ENCODE assay signal across 9 cellular contexts in the genomic region with DNA sequence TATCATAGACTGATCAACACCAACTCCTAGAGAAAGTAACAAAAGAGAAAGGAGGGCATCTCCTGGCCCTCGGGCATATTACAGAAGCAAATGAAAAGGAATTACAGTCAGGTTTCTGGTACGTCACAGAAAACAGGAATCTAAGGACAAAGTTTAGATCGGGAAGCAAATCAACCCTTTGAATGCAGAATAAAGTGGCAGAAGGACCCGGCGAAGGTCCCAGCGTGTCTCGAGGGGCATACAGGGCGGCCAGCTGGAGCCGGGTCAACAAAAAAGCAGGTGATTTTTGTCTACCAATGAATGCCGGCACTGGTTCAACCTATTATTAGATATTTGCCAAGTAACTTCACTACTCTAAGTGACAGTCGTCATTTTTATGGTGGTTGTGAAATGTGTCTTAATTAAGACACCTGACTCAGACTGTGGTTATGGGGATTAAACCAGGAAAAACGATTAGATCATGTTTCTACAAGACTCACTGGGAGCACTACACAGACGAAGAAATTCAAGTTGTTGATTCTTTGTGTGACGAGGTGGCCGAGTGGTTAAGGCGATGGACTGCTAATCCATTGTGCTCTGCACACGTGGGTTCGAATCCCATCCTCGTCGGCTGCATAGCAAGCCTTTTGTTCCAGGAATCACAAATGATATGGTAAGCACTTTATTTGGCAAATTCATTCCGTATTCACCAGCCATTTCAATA. TPM values are rescaled to one million over a fixed set of nuclear protein-coding genes. Genes with fewer than 3 reads are reported as not detected.
DNase-seq lines count a peak whose midpoint lies in the region; ATAC-seq and TF ChIP-seq lines count a peak whose summit lies in the region.
"Had no signal": no experiment of that assay in that cellular context is flagged by ENCODE, and none has a peak within 500 bp of the region (broad histone marks: within the 10 kb centered on the region; RNA-seq: fewer than 3 reads in every experiment).

No MANE protein-coding gene starts in this region.

- no peak for TF ChIP-seq CTCF in H9 (conservative IDR thresholded peaks at IDR 0.05)

- H3K27me3 Mint-ChIP-seq in H9 (ENCODE audit: low read depth) = peaks cover 86% of the 10 kb centered on the region
- H3K27me3 Mint-ChIP-seq in T-helper 17 cell = peaks cover 92% of the 10 kb centered on the region

- H3K4ac ChIP-seq in H9 (ENCODE audit: low read depth, low read length) = no peak overlapping the region

- no peak overlapping the region for H4K91ac ChIP-seq in H9 (ENCODE audit: insufficient read length, low read depth, low read length)

- H3K23ac ChIP-seq in H9 (ENCODE audit: insufficient read length, low read depth, low read length) = no peak overlapping the region

- DNase-seq in GM04504 (ENCODE audit: low read depth) (peak; percentile 60), H9 (peak; percentile 84), NCI-H1417 (lab: John Stamatoyannopoulos, UW) (peak; percentile 63 to 89 (median 68)), T-helper 17 cell (no peak), ecto neural progenitor cell (ENCODE audit: low spot score) (peak; percentile 75), myocyte (ENCODE audit: low read depth) (peak; percentile 98), ureter (ENCODE audit: low spot score) (peak; percentile 73), cerebellum (ENCODE audit: low spot score) (no peak)
- DNase-seq: left cardiac atrium had no signal

- H3K27ac Mint-ChIP-seq in H9 = peak overlapping the region in 2 of 3 experiments; percentile 36 to 53; a peak in 3 of 7 replicates
- no peak overlapping the region for H3K27ac Mint-ChIP-seq in T-helper 17 cell

- peaks cover 21% of the 10 kb centered on the region for H3K27me3 ChIP-seq in H9 (ENCODE audit: insufficient read depth, low read length)

- no peak for ATAC-seq in T-helper 17 cell

- peak overlapping the region; percentile 82 to 91 for H3K4me3 Mint-ChIP-seq in H9
- peak overlapping the region; percentile 2 for H3K4me3 Mint-ChIP-seq in T-helper 17 cell

- no peak overlapping the region for H2BK15ac ChIP-seq in H9 (ENCODE audit: low read depth, low read length)

- no peaks in the 10 kb centered on the region for H3K9me3 ChIP-seq in H9 (ENCODE audit: control insufficient read depth, low read depth, low read length)
- H3K9me3 ChIP-seq in T-helper 17 cell (ENCODE audit: control insufficient read depth, low read length, poor library complexity, severe bottlenecking) = peaks cover 4% of the 10 kb centered on the region

- no peak overlapping the region for H2AK5ac ChIP-seq in H9 (ENCODE audit: insufficient read length, low read length)

- H3T11ph ChIP-seq in H9 (ENCODE audit: low read length) = no peak overlapping the region

- no peaks in the 10 kb centered on the region for H3K4me1 ChIP-seq in H9 (ENCODE audit: insufficient read depth, low read length)

- H3K56ac ChIP-seq in H9 (ENCODE audit: insufficient read length, low read depth, low read length) = no peak overlapping the region

- H3K9ac ChIP-seq in H9 (ENCODE audit: extremely low read depth, insufficient read length, low read length) = peak overlapping the region; percentile 39

- no peak overlapping the region for H4K5ac ChIP-seq in H9 (ENCODE audit: insufficient read length, low read depth, low read length)

- peak overlapping the region; percentile 66 for H3K4me2 ChIP-seq in H9 (ENCODE audit: insufficient read depth, insufficient read length, low read length)

- no peak overlapping the region for H2BK120ac ChIP-seq in H9 (ENCODE audit: low read depth, low read length, poor library complexity, severe bottlenecking)

- no peaks in the 10 kb centered on the region; a peak in 1 of 7 replicates for H3K36me3 Mint-ChIP-seq in H9 (ENCODE audit: insufficient read depth in 1 of 3, low read depth in 3 of 3)
- H3K36me3 Mint-ChIP-seq in T-helper 17 cell (ENCODE audit: low read depth) = peaks cover 2% of the 10 kb centered on the region

- H3K9me3 Mint-ChIP-seq in H9 = peaks cover 0 to 7% of the 10 kb centered on the region in 2 experiments; a peak in 1 of 5 replicates

- H3K14ac ChIP-seq in H9 (ENCODE audit: insufficient read depth, low read length) = no peak overlapping the region

- no peak overlapping the region for H2AFZ ChIP-seq in H9 (ENCODE audit: low read length)

- H3K23me2 ChIP-seq in H9 (ENCODE audit: insufficient read length, low read depth, low read length, poor library complexity, severe bottlenecking) = no peaks in the 10 kb centered on the region

- H3K4me1 Mint-ChIP-seq in H9 (peaks cover 15 to 40% of the 10 kb centered on the region in 2 experiments), T-helper 17 cell (peaks cover 15% of the 10 kb centered on the region)

- no peaks in the 10 kb centered on the region for H3K79me2 ChIP-seq in H9 (ENCODE audit: insufficient read depth, low read length)

- H3K18ac ChIP-seq in H9 (ENCODE audit: insufficient read length, low read depth, low read length) = no peak overlapping the region

- no peak overlapping the region for H4K8ac ChIP-seq in H9 (replicated peaks; ENCODE audit: insufficient read length, low read depth, low read length)

- no CpG with 5 or more reads among the region's 21 CpGs for WGBS in H9 (ENCODE audit: extremely low coverage, insufficient read length, low lambda C conversion rate)

- no peak overlapping the region for H2BK20ac ChIP-seq in H9 (ENCODE audit: low read depth, low read length, poor library complexity, severe bottlenecking)

- no peaks in the 10 kb centered on the region for H3K79me1 ChIP-seq in H9 (ENCODE audit: insufficient read depth, low read depth, low read length, poor library complexity, severe bottlenecking)

- no peaks in the 10 kb centered on the region for H4K20me1 ChIP-seq in H9 (ENCODE audit: control insufficient read depth, insufficient read depth, insufficient read length)

- no peak overlapping the region for H3K27ac ChIP-seq in H9 (ENCODE audit: insufficient read length, low read depth, low read length)

- no peak overlapping the region for H2BK5ac ChIP-seq in H9 (ENCODE audit: insufficient read length, low read length)

- H2BK12ac ChIP-seq in H9 (ENCODE audit: insufficient read length, low read depth, low read length) = no peak overlapping the region

RNA-seq across cellular contexts. Expression of a gene that starts 12.4 kb away (rescaled TPM):
- total RNA-seq in H9 (2021) = 11.5 and 12.7 TPM in 2 replicates
- 1 to 10 TPM; 1.6 to 1.9 TPM for total RNA-seq in T-helper 17 cell
- 18.1 and 19.5 TPM in 2 replicates for total RNA-seq in myocyte
- 11.7 TPM for polyA plus RNA-seq in myocyte (2012)
- 22.4 TPM for total RNA-seq in ureter
- 35.4 TPM for total RNA-seq in cerebellum

RNA-seq across cellular contexts. Expression of a gene that starts 39.4 kb away (rescaled TPM):
- total RNA-seq in H9 (2021) (8.2 and 8.8 TPM in 2 replicates), T-helper 17 cell (1 to 10 TPM; 1.1 to 2.1 TPM), myocyte (3.7 and 4.6 TPM in 2 replicates), ureter (6.2 TPM), cerebellum (6.7 TPM)
- 4.1 TPM for polyA plus RNA-seq in myocyte (2012)

RNA-seq across cellular contexts. Expression of a gene that starts 46.4 kb away (rescaled TPM):
- total RNA-seq in H9 (2021) = 0.13 TPM in 1 of 2 replicates, not detected in the other
- total RNA-seq in T-helper 17 cell = not detected
- 0.36 TPM in 1 of 2 replicates, not detected in the other for total RNA-seq in myocyte
- polyA plus RNA-seq in myocyte (2012) = not detected
- total RNA-seq in ureter = 1.4 TPM
- 2.5 TPM for total RNA-seq in cerebellum

RNA-seq across cellular contexts. Expression of a gene that starts 54.3 kb away (rescaled TPM):
- total RNA-seq in H9 (2021) = 9.0 TPM in 2 replicates
- 10 to 100 TPM in 1 of 2 donors, 1 to 10 TPM in 1; 7.3 to 14.9 TPM for total RNA-seq in T-helper 17 cell
- 8.6 and 10.8 TPM in 2 replicates for total RNA-seq in myocyte
- polyA plus RNA-seq in myocyte (2012) = 8.2 TPM
- total RNA-seq in ureter = 16.9 TPM
- 35.5 TPM for total RNA-seq in cerebellum

Comparison
In these comparisons a context has a peak if more than half of its experiments do, and no peak if none do; other contexts are left out.
1. DNase-seq: peak in GM04504 (single experiment), H9 (single experiment), NCI-H1417 (3 of 3), ecto neural progenitor cell (single experiment), myocyte (single experiment) and ureter (single experiment); none in T-helper 17 cell (0 of 3) and cerebellum (single experiment).